8 cellular contexts compared by ENCODE assay signal in the genomic region with DNA sequence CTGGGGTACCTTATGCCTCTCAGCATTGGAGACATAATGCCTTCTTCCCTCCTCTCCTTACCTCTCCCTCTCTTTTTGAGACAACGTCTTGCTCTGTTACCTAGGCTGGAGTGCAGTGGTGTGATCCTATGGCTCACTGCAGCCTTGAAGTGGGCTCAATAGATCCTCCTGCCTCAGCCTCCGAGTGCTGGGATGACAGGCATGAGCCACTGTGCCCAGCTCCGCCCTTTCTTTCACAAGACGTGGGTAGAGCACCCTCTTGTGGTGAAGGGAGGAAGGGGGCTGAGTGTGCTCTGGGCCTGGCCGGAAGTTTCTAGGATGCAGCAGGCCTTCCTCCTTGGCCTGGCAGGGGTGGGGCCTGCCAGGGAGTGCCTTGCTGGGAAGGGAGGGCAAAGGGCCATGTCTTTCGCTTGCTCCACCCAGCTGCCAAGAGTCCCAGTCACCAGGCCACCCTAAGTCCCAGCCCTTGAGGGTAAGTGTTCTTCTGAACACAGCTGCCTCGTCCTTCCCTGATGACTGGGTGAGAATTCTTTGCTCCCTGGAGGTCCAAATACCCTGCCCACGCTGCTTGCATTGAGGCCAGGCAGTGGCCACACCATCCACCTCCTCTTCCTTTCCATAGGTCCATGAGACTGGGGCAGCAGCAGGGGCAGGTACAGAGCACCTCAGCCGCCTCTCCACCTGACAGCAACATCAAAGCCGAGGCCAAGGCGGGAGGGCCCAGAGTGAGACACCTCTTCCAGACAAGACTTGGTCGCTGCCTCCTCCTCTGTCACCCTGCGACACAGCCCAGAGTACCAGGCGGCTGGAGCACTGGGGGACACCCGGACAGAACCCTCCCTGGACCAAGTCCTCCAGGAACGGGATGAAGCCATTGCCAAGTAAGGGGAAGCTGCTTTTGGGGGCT. TPM values are rescaled to one million over a fixed set of nuclear protein-coding genes. Genes with fewer than 3 reads are reported as not detected.
DNase-seq lines count a peak whose midpoint lies in the region; ATAC-seq and TF ChIP-seq lines count a peak whose summit lies in the region.

No MANE protein-coding gene starts in this region.

- TF ChIP-seq CTCF in GM06990 (IDR thresholded peaks at IDR 0.05; ENCODE audit: insufficient read depth, low read length, poor library complexity, severe bottlenecking), result peak; percentile 91
- TF ChIP-seq CTCF in WI38 (IDR thresholded peaks at IDR 0.05; ENCODE audit: low read depth, low read length), result peak; percentile 73

- H3K27ac ChIP-seq in caudate nucleus (ENCODE audit: low read depth, low read length), result peak overlapping the region; percentile 14

- no peak overlapping the region for H3K4me3 ChIP-seq in GM06990 (replicated peaks; ENCODE audit: low read depth, low read length)
- H3K4me3 ChIP-seq in WI38 (ENCODE audit: low read depth, low read length), result no peak overlapping the region

- peaks cover 7% of the 10 kb centered on the region for H3K36me3 ChIP-seq in GM06990 (ENCODE audit: control insufficient read depth, insufficient read depth, low read length)

- ATAC-seq in HG03045 (IDR thresholded peaks at IDR 0.05; ENCODE audit: unreplicated experiment), result peak; percentile 41

- H3K27me3 ChIP-seq in GM06990 (replicated peaks; ENCODE audit: control insufficient read depth, insufficient read depth, low read length), result no peaks in the 10 kb centered on the region

- DNase-seq in GM06990 (ENCODE audit: extremely low read depth, insufficient read length) (peak; percentile 76), NCI-H2227 treated with DMSO at 0.1 percent for 48 hours (lab: John Stamatoyannopoulos, UW) (peak; percentile 47), caudate nucleus (lab: John Stamatoyannopoulos, UW) (peak in 22 of 61 donors; percentile 1 to 53 (median 16)), left kidney (ENCODE audit: low read depth, low spot score) (peak; percentile 87), cerebellum (ENCODE audit: low spot score) (no peak)
- DNase-seq in stimulated activated CD4-positive, alpha-beta T cell treated with anti-CD3 and anti-CD28 coated beads, TNF-alpha, amount 100 ng/mL, for 24 hours (ENCODE audit: low read depth in 3 of 3), result peak; percentile 65 to 79 (median 79)

RNA-seq across cellular contexts. Expression of a gene that starts 3.7 kb away (rescaled TPM):
- 7.0 TPM for total RNA-seq in cerebellum

RNA-seq across cellular contexts. Expression of a gene that starts 15.4 kb away (rescaled TPM):
- 43.0 TPM for total RNA-seq in cerebellum

RNA-seq across cellular contexts. Expression of a gene that starts 35.2 kb away (rescaled TPM):
- total RNA-seq in cerebellum, result 0.36 TPM

RNA-seq across cellular contexts. Expression of a gene that starts 51.5 kb away (rescaled TPM):
- 17.0 TPM for total RNA-seq in cerebellum

RNA-seq across cellular contexts. Expression of a gene that starts 51.6 kb away (rescaled TPM):
- total RNA-seq in cerebellum, result 3.3 TPM
